In the genomic region with DNA sequence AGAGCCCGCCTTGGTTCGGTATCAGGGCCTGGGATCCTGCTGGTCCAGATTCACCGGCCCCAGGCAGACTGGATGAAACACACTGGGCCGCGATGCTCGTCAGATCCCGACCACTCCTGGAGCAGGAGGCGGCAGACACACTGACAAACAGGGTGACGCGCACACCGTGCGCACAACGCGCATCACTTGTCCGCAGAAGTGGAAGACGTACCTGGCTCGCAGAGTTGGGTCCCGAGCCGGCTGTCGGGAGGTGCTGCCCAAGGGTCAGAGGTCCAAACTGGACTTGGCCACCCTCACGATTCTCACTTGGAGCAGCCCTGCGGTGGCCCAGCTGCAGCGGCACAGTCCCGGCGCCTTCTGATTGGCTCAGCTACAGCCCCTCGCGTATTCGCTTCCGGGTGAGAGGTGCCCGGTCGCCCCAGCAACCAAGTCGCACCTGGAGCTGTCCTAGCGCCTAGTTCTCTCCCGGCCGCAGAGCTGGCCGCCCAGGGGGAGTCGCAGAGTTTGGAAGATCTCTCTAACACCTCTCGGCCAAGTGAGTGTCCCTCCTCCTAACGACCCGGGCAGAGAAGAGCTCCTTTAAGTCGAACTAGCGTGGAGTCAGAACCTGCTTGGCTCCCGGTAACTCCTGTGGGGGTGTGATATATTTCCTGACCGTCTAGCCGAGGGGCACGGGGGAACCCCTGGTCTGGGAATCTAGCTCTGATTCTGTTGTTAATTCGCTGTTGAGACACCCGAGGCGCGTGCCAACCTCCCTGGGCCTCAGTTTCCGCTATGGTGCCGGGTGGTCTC, we compare ENCODE assay signal across 1 cellular context.
TF ChIP-seq lines count a peak whose summit lies in the region.

TSS of gene DHX57 (minus strand) at position 359 of the 792 bp plus-strand sequence. CDS start 7,529 bp downstream, outside the sequence.
TSS of gene MORN2 (plus strand) at position 401 of the 792 bp plus-strand sequence.

TF ChIP-seq in HepG2, 621 proteins besides CTCF, POLR2A, EP300 and RAD21 (continues in another document):
- TF ChIP-seq KDM5A (IDR thresholded peaks at IDR 0.05; ENCODE audit: borderline replicate concordance, low read length) (peak; percentile 76), STAT5B (CRISPR knock-in tag; IDR thresholded peaks at IDR 0.05) (0 out of 2 replicates have a peak, but pooled peaks have one; percentile 20), HHEX (CRISPR knock-in tag; IDR thresholded peaks at IDR 0.05) (no peak), NCOA5 (CRISPR knock-in tag; IDR thresholded peaks at IDR 0.05) (no peak), ZNF607 (CRISPR knock-in tag; IDR thresholded peaks at IDR 0.05; ENCODE audit: borderline replicate concordance) (peak; percentile 93; the same call in 1 of the 2 replicates), HCFC1 (IDR thresholded peaks at IDR 0.05; ENCODE audit: low read depth, low read length) (peak; percentile 65), LCORL (IDR thresholded peaks at IDR 0.05) (no peak), LCORL (CRISPR knock-in tag; IDR thresholded peaks at IDR 0.05) (peak; percentile 75), CREBL2 (CRISPR knock-in tag; IDR thresholded peaks at IDR 0.05; ENCODE audit: borderline replicate concordance) (no peak; the same call in 1 of the 2 replicates), GATAD2A (CRISPR knock-in tag; IDR thresholded peaks at IDR 0.05) (peak; percentile 66), ATAD3A (CRISPR knock-in tag; IDR thresholded peaks at IDR 0.05) (0 out of 2 replicates have a peak, but pooled peaks have one; percentile 33), ONECUT2 (CRISPR knock-in tag; IDR thresholded peaks at IDR 0.05) (no peak), RELA (CRISPR knock-in tag; IDR thresholded peaks at IDR 0.05) (peak; percentile 92; the same call in 1 of the 2 replicates), ZNF34 (CRISPR knock-in tag; IDR thresholded peaks at IDR 0.05; ENCODE audit: borderline replicate concordance) (peak; percentile 64; the same call in 1 of the 2 replicates), NFE2 (CRISPR knock-in tag; IDR thresholded peaks at IDR 0.05) (no peak), GABPB1 (CRISPR knock-in tag; IDR thresholded peaks at IDR 0.05) (peak; percentile 100), FOXA1 (IDR thresholded peaks at IDR 0.05) (no peak), FOXA1 (CRISPR knock-in tag; IDR thresholded peaks at IDR 0.05) (peak; percentile 55; the same call in 1 of the 2 replicates), CREM (IDR thresholded peaks at IDR 0.05) (peak; percentile 78), CREM (CRISPR knock-in tag; IDR thresholded peaks at IDR 0.05) (no peak), ZNF382 (CRISPR knock-in tag; IDR thresholded peaks at IDR 0.05; ENCODE audit: borderline replicate concordance) (no peak), ZNF746 (CRISPR knock-in tag; IDR thresholded peaks at IDR 0.05) (peak; percentile 83), ZNF841 (CRISPR knock-in tag; IDR thresholded peaks at IDR 0.05; ENCODE audit: borderline replicate concordance) (no peak), TRAFD1 (CRISPR knock-in tag; IDR thresholded peaks at IDR 0.05; ENCODE audit: borderline replicate concordance) (peak; percentile 92; the same call in 1 of the 2 replicates), FOXA3 (CRISPR knock-in tag; IDR thresholded peaks at IDR 0.05) (peak; percentile 40; the same call in 1 of the 2 replicates), ZHX1 (CRISPR knock-in tag; IDR thresholded peaks at IDR 0.05; ENCODE audit: low read depth) (0 out of 2 replicates have a peak, but pooled peaks have one; percentile 29), SAFB2 (CRISPR knock-in tag; IDR thresholded peaks at IDR 0.05; ENCODE audit: borderline replicate concordance, low read depth) (peak; percentile 98), HNF4A (CRISPR knock-in tag; IDR thresholded peaks at IDR 0.05) (peak; percentile 69), HES4 (CRISPR knock-in tag; IDR thresholded peaks at IDR 0.05; ENCODE audit: borderline replicate concordance) (no peak), SMAD9 (CRISPR knock-in tag; IDR thresholded peaks at IDR 0.05) (no peak; the same call in 1 of the 2 replicates), ZFP1 (CRISPR knock-in tag; IDR thresholded peaks at IDR 0.05) (no peak)
- TF ChIP-seq, protein P1, sequence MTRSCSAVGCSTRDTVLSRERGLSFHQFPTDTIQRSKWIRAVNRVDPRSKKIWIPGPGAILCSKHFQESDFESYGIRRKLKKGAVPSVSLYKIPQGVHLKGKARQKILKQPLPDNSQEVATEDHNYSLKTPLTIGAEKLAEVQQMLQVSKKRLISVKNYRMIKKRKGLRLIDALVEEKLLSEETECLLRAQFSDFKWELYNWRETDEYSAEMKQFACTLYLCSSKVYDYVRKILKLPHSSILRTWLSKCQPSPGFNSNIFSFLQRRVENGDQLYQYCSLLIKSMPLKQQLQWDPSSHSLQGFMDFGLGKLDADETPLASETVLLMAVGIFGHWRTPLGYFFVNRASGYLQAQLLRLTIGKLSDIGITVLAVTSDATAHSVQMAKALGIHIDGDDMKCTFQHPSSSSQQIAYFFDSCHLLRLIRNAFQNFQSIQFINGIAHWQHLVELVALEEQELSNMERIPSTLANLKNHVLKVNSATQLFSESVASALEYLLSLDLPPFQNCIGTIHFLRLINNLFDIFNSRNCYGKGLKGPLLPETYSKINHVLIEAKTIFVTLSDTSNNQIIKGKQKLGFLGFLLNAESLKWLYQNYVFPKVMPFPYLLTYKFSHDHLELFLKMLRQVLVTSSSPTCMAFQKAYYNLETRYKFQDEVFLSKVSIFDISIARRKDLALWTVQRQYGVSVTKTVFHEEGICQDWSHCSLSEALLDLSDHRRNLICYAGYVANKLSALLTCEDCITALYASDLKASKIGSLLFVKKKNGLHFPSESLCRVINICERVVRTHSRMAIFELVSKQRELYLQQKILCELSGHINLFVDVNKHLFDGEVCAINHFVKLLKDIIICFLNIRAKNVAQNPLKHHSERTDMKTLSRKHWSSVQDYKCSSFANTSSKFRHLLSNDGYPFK (CRISPR knock-in tag; IDR thresholded peaks at IDR 0.05; ENCODE audit: borderline replicate concordance) = peak; percentile 93; the same call in 1 of the 2 replicates
- TF ChIP-seq, protein P2, sequence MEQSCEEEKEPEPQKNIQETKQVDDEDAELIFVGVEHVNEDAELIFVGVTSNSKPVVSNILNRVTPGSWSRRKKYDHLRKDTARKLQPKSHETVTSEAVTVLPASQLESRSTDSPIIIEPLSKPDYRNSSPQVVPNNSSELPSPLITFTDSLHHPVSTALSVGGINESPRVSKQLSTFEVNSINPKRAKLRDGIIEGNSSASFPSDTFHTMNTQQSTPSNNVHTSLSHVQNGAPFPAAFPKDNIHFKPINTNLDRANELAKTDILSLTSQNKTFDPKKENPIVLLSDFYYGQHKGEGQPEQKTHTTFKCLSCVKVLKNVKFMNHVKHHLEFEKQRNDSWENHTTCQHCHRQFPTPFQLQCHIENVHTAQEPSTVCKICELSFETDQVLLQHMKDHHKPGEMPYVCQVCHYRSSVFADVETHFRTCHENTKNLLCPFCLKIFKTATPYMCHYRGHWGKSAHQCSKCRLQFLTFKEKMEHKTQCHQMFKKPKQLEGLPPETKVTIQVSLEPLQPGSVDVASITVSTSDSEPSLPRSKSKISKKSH (CRISPR knock-in tag; IDR thresholded peaks at IDR 0.05; ENCODE audit: borderline replicate concordance) = peak; percentile 97
- TF ChIP-seq, protein P3, sequence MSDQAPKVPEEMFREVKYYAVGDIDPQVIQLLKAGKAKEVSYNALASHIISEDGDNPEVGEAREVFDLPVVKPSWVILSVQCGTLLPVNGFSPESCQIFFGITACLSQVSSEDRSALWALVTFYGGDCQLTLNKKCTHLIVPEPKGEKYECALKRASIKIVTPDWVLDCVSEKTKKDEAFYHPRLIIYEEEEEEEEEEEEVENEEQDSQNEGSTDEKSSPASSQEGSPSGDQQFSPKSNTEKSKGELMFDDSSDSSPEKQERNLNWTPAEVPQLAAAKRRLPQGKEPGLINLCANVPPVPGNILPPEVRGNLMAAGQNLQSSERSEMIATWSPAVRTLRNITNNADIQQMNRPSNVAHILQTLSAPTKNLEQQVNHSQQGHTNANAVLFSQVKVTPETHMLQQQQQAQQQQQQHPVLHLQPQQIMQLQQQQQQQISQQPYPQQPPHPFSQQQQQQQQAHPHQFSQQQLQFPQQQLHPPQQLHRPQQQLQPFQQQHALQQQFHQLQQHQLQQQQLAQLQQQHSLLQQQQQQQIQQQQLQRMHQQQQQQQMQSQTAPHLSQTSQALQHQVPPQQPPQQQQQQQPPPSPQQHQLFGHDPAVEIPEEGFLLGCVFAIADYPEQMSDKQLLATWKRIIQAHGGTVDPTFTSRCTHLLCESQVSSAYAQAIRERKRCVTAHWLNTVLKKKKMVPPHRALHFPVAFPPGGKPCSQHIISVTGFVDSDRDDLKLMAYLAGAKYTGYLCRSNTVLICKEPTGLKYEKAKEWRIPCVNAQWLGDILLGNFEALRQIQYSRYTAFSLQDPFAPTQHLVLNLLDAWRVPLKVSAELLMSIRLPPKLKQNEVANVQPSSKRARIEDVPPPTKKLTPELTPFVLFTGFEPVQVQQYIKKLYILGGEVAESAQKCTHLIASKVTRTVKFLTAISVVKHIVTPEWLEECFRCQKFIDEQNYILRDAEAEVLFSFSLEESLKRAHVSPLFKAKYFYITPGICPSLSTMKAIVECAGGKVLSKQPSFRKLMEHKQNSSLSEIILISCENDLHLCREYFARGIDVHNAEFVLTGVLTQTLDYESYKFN (CRISPR knock-in tag; conservative IDR thresholded peaks at IDR 0.05) = peak; percentile 27; the same call in 1 of the 2 replicates
- TF ChIP-seq, protein P4, sequence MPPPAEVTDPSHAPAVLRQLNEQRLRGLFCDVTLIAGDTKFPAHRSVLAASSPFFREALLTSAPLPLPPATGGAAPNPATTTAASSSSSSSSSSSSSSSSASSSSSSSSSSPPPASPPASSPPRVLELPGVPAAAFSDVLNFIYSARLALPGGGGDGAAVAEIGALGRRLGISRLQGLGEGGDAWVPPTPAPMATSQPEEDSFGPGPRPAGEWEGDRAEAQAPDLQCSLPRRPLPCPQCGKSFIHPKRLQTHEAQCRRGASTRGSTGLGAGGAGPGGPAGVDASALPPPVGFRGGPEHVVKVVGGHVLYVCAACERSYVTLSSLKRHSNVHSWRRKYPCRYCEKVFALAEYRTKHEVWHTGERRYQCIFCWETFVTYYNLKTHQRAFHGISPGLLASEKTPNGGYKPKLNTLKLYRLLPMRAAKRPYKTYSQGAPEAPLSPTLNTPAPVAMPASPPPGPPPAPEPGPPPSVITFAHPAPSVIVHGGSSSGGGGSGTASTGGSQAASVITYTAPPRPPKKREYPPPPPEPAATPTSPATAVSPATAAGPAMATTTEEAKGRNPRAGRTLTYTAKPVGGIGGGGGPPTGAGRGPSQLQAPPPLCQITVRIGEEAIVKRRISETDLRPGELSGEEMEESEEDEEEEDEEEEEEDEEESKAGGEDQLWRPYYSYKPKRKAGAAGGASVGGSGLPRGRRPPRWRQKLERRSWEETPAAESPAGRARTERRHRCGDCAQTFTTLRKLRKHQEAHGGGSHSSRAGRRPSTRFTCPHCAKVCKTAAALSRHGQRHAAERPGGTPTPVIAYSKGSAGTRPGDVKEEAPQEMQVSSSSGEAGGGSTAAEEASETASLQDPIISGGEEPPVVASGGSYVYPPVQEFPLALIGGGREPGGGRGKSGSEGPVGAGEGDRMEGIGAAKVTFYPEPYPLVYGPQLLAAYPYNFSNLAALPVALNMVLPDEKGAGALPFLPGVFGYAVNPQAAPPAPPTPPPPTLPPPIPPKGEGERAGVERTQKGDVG (CRISPR knock-in tag; IDR thresholded peaks at IDR 0.05; ENCODE audit: borderline replicate concordance) = peak; percentile 86; the same call in 1 of the 2 replicates
- TF ChIP-seq, protein P5, sequence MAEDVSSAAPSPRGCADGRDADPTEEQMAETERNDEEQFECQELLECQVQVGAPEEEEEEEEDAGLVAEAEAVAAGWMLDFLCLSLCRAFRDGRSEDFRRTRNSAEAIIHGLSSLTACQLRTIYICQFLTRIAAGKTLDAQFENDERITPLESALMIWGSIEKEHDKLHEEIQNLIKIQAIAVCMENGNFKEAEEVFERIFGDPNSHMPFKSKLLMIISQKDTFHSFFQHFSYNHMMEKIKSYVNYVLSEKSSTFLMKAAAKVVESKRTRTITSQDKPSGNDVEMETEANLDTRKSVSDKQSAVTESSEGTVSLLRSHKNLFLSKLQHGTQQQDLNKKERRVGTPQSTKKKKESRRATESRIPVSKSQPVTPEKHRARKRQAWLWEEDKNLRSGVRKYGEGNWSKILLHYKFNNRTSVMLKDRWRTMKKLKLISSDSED (CRISPR knock-in tag; IDR thresholded peaks at IDR 0.05) = no peak; the same call in 1 of the 2 replicates
- TF ChIP-seq, protein P6, sequence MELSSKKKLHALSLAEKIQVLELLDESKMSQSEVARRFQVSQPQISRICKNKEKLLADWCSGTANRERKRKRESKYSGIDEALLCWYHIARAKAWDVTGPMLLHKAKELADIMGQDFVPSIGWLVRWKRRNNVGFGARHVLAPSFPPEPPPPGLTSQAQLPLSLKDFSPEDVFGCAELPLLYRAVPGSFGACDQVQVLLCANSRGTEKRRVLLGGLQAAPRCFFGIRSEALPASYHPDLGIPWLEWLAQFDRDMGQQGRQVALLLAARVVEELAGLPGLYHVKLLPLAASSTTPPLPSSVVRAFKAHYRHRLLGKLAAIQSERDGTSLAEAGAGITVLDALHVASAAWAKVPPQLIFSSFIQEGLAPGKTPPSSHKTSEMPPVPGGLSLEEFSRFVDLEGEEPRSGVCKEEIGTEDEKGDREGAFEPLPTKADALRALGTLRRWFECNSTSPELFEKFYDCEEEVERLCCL (CRISPR knock-in tag; IDR thresholded peaks at IDR 0.05; ENCODE audit: borderline replicate concordance) = no peak
